ENCODE assay signal across 8 cellular contexts in the genomic region with DNA sequence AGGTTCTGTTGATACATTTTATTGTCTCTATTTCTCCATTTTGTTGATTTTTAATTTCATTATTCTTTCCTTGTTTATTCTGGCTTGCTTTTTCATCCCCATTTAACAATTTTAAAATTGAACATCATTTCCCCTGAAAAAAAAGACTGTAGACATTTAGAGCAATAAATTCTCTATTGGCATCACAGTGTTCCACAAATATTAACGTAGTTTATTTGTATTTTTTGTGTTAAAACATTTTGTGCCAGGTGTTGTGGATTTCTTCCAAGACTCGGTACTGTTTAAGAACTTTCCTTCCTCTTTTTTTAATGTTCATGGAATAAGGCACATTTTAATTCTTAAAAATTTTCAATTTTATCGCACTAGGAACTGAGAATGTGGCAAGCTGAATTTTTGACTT.
"Had no signal": no experiment of that assay in that cellular context is flagged by ENCODE, and none has a peak within 500 bp of the region (broad histone marks: within the 10 kb centered on the region; RNA-seq: fewer than 3 reads in every experiment).

No MANE protein-coding gene starts in this region.

- H3K4me3 ChIP-seq: GM23338, K562 had no signal

- FAIRE-seq: H54, HTR-8/SVneo, K562 had no signal

- DNase-seq: H9, HCEC 1CT, IMR-90, KG1 had no signal

- ATAC-seq: GM23338, K562 had no signal

- H3K4me2 ChIP-seq: GM23338 had no signal
